1 cellular context compared by ENCODE assay signal in genomic region chr10:122344741-122345258, GRCh38.
A peak's percentile ranks its signal among the peaks of the same experiment; 100 is the strongest.
TF ChIP-seq lines count a peak whose summit lies in the region.

No MANE protein-coding gene starts in this region.

TF ChIP-seq in HepG2, 621 proteins besides CTCF, POLR2A, EP300 and RAD21 (continued from another document and continues in another):
- TF ChIP-seq KIAA2018 (CRISPR knock-in tag; IDR thresholded peaks at IDR 0.05; ENCODE audit: borderline replicate concordance) (no peak), TRIM24 (CRISPR knock-in tag; IDR thresholded peaks at IDR 0.05) (no peak), CSRNP1 (CRISPR knock-in tag; IDR thresholded peaks at IDR 0.05) (no peak), NR2F1 (CRISPR knock-in tag; IDR thresholded peaks at IDR 0.05) (peak; percentile 60 to 82; a peak in 3 of 4 replicates), PPARG (CRISPR knock-in tag; conservative IDR thresholded peaks at IDR 0.05) (peak; percentile 99), STAG1 (CRISPR knock-in tag; IDR thresholded peaks at IDR 0.05) (peak; percentile 35; the same call in 1 of the 2 replicates), EED (CRISPR knock-in tag; IDR thresholded peaks at IDR 0.05) (no peak), ZNF841 (CRISPR knock-in tag; IDR thresholded peaks at IDR 0.05; ENCODE audit: borderline replicate concordance) (no peak), ZNF234 (CRISPR knock-in tag; conservative IDR thresholded peaks at IDR 0.05) (no peak), AKNA (CRISPR knock-in tag; IDR thresholded peaks at IDR 0.05; ENCODE audit: borderline replicate concordance) (no peak), MLLT10 (CRISPR knock-in tag; IDR thresholded peaks at IDR 0.05) (no peak), ZNF639 (CRISPR knock-in tag; conservative IDR thresholded peaks at IDR 0.05) (no peak), ETS1 (CRISPR knock-in tag; IDR thresholded peaks at IDR 0.05) (no peak), FOXK2 (IDR thresholded peaks at IDR 0.05) (no peak), ZNF136 (CRISPR knock-in tag; IDR thresholded peaks at IDR 0.05; ENCODE audit: low read depth) (no peak), ZNF205 (CRISPR knock-in tag; IDR thresholded peaks at IDR 0.05) (peak; percentile 63; the same call in 1 of the 2 replicates), ZNF883 (CRISPR knock-in tag; IDR thresholded peaks at IDR 0.05; ENCODE audit: not compliant biosample characterization) (no peak), HMG20A (CRISPR knock-in tag; IDR thresholded peaks at IDR 0.05; ENCODE audit: borderline replicate concordance) (peak; percentile 76; the same call in 1 of the 2 replicates), ZHX1 (CRISPR knock-in tag; IDR thresholded peaks at IDR 0.05; ENCODE audit: low read depth) (no peak), ZNF691 (CRISPR knock-in tag; IDR thresholded peaks at IDR 0.05; ENCODE audit: borderline replicate concordance, low read depth) (peak; percentile 95; the same call in 1 of the 2 replicates), ZKSCAN5 (CRISPR knock-in tag; IDR thresholded peaks at IDR 0.05) (no peak), ZSCAN31 (CRISPR knock-in tag; IDR thresholded peaks at IDR 0.05; ENCODE audit: low read depth) (no peak), ZFP90 (CRISPR knock-in tag; IDR thresholded peaks at IDR 0.05; ENCODE audit: borderline replicate concordance) (0 out of 2 replicates have a peak, but pooled peaks have one; percentile 50), FOXA3 (CRISPR knock-in tag; IDR thresholded peaks at IDR 0.05) (peak; percentile 66), GATA4 (IDR thresholded peaks at IDR 0.05; ENCODE audit: borderline replicate concordance, low read depth) (no peak), BATF2 (CRISPR knock-in tag; IDR thresholded peaks at IDR 0.05) (no peak), CSRNP2 (CRISPR knock-in tag; conservative IDR thresholded peaks at IDR 0.05; ENCODE audit: low read depth) (no peak), CCAR2 (optimal IDR thresholded peaks at IDR 0.05; ENCODE audit: low read depth, low read length) (no peak), ZNF530 (CRISPR knock-in tag; IDR thresholded peaks at IDR 0.05; ENCODE audit: low read depth) (no peak), TEAD3 (CRISPR knock-in tag; optimal IDR thresholded peaks at IDR 0.05; ENCODE audit: borderline replicate concordance) (peak; percentile 75), RORA (CRISPR knock-in tag; IDR thresholded peaks at IDR 0.05) (no peak), TCF7L2 (IDR thresholded peaks at IDR 0.05; ENCODE audit: low read depth, low read length) (no peak), CENPT (CRISPR knock-in tag; IDR thresholded peaks at IDR 0.05; ENCODE audit: low read depth) (no peak), ZNF124 (CRISPR knock-in tag; IDR thresholded peaks at IDR 0.05) (peak; percentile 70; the same call in 1 of the 2 replicates), MAFG (CRISPR knock-in tag; IDR thresholded peaks at IDR 0.05) (no peak), CAMTA2 (CRISPR knock-in tag; IDR thresholded peaks at IDR 0.05; ENCODE audit: borderline replicate concordance) (no peak)
